ENCODE assay signal across 1 cellular context in genomic region chr7:44971991-44972441, GRCh38.
TF ChIP-seq lines count a peak whose summit lies in the region.

No MANE protein-coding gene starts in this region.

TF ChIP-seq in HepG2, 621 proteins besides CTCF, POLR2A, EP300 and RAD21 (continued from another document and continues in another):
- peak; percentile 98 for TF ChIP-seq ZNF18 (CRISPR knock-in tag; IDR thresholded peaks at IDR 0.05; ENCODE audit: insufficient replicate concordance)
- TF ChIP-seq HMGXB3 (CRISPR knock-in tag; IDR thresholded peaks at IDR 0.05; ENCODE audit: borderline replicate concordance) = no peak
- TF ChIP-seq SMAD9 (CRISPR knock-in tag; IDR thresholded peaks at IDR 0.05) = no peak
- TF ChIP-seq ZNF496 (CRISPR knock-in tag; IDR thresholded peaks at IDR 0.05; ENCODE audit: insufficient replicate concordance) = no peak
- TF ChIP-seq CHCHD3 (CRISPR knock-in tag; IDR thresholded peaks at IDR 0.05) = no peak
- no peak for TF ChIP-seq ZNF432 (CRISPR knock-in tag; IDR thresholded peaks at IDR 0.05; ENCODE audit: borderline replicate concordance)
- no peak for TF ChIP-seq NR2F6 (IDR thresholded peaks at IDR 0.05)
- TF ChIP-seq NR2F6 (CRISPR knock-in tag; IDR thresholded peaks at IDR 0.05) = 0 out of 2 replicates have a peak, but pooled peaks have one; percentile 53
- no peak for TF ChIP-seq ZBTB25 (CRISPR knock-in tag; IDR thresholded peaks at IDR 0.05)
- no peak for TF ChIP-seq ZSCAN12 (CRISPR knock-in tag; IDR thresholded peaks at IDR 0.05)
- no peak for TF ChIP-seq ZNF589 (CRISPR knock-in tag; conservative IDR thresholded peaks at IDR 0.05)
- no peak for TF ChIP-seq AGO1 (IDR thresholded peaks at IDR 0.05; ENCODE audit: low read depth, low read length, poor library complexity, severe bottlenecking)
- TF ChIP-seq NCOA1 (CRISPR knock-in tag; IDR thresholded peaks at IDR 0.05) = no peak
- TF ChIP-seq ZNF83 (CRISPR knock-in tag; IDR thresholded peaks at IDR 0.05; ENCODE audit: borderline replicate concordance) = no peak
- peak; percentile 58; the same call in 1 of the 2 replicates for TF ChIP-seq ZNF430 (CRISPR knock-in tag; IDR thresholded peaks at IDR 0.05)
- TF ChIP-seq MLXIP (CRISPR knock-in tag; IDR thresholded peaks at IDR 0.05; ENCODE audit: borderline replicate concordance) = no peak
- peak; percentile 77; the same call in 1 of the 2 replicates for TF ChIP-seq ZMYM3 (CRISPR knock-in tag; IDR thresholded peaks at IDR 0.05)
- no peak for TF ChIP-seq MBD4 (IDR thresholded peaks at IDR 0.05; ENCODE audit: borderline replicate concordance, low read length)
- TF ChIP-seq SALL2 (CRISPR knock-in tag; IDR thresholded peaks at IDR 0.05) = no peak
- no peak for TF ChIP-seq KDM5A (IDR thresholded peaks at IDR 0.05; ENCODE audit: borderline replicate concordance, low read length)
- TF ChIP-seq NPAS2 (CRISPR knock-in tag; IDR thresholded peaks at IDR 0.05; ENCODE audit: borderline replicate concordance) = no peak
- TF ChIP-seq ZMAT5 (CRISPR knock-in tag; IDR thresholded peaks at IDR 0.05; ENCODE audit: borderline replicate concordance, low read depth) = no peak
- no peak; the same call in 1 of the 2 replicates for TF ChIP-seq RFXAP (CRISPR knock-in tag; IDR thresholded peaks at IDR 0.05; ENCODE audit: borderline replicate concordance)
- no peak for TF ChIP-seq E2F5 (CRISPR knock-in tag; conservative IDR thresholded peaks at IDR 0.05)
- TF ChIP-seq ZNF687 (CRISPR knock-in tag; IDR thresholded peaks at IDR 0.05) = peak; percentile 52
- no peak for TF ChIP-seq DBP (CRISPR knock-in tag; IDR thresholded peaks at IDR 0.05; ENCODE audit: not compliant biosample characterization)
- TF ChIP-seq KIAA2018 (CRISPR knock-in tag; IDR thresholded peaks at IDR 0.05; ENCODE audit: borderline replicate concordance) = no peak
- TF ChIP-seq YEATS2 (CRISPR knock-in tag; IDR thresholded peaks at IDR 0.05; ENCODE audit: borderline replicate concordance) = no peak
- TF ChIP-seq MIER2 (CRISPR knock-in tag; IDR thresholded peaks at IDR 0.05) = no peak
